ENCODE assay signal across 10 cellular contexts in the genomic region with DNA sequence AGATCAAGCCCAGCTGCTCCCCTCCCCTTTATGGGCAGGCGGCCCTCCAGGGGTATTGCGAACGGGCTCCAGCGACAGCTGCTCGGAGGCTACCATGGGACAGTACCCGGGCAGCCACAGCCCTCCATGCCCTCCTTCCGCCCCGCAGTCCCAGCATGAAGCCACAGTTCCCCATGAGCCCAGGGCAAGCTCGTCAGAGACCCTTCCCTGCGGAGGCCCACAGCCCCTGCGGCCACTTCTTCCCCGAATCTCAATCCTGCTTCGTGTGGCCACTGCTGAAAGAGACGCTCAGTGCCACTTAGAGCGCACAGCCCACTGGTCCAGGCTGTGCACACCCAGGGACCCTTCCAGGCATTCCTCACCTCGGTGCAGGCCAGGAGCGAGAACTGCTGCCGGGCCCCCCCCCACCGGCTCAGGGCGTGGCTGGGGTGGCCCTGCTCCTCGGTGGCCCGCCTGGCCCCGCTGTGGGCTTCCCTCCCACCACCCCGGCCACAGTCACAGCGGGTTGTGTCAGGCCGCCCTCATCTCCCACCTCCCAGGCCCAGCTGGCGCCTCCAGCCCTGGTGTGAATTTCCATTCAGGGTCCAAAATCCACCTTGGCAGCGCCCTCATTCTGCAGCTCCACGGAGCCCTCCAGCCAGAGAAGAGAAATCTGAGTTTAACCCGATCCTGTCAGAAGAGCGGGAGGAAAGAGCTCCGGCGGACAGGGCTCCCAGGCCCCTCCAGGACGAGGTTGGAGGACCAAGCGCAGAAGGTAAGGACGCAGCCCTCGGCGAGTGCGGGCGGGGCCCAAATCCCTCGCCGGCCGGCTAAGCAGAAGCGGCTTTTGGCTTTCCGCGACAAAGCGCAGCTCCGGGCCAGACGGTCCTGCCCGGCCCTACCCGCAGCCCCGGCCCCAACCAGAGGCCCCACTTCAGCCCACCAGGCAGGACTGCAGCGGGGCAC. TPM values are rescaled to one million over a fixed set of nuclear protein-coding genes. Genes with fewer than 3 reads are reported as not detected.
DNase-seq lines count a peak whose midpoint lies in the region; ATAC-seq, FAIRE-seq and TF ChIP-seq lines count a peak whose summit lies in the region.
"Had no signal": no experiment of that assay in that cellular context is flagged by ENCODE, and none has a peak within 500 bp of the region (broad histone marks: within the 10 kb centered on the region; RNA-seq: fewer than 3 reads in every experiment).

No MANE protein-coding gene starts in this region.

- 20 to 60% (median 39%) methylated on average over 48 to 53 of the region's 53 CpGs for WGBS in small intestine, 3 donors

- peak; percentile 60 for ATAC-seq in left lobe of liver

- in situ Hi-C loops in HAP-1 (cut with MboI; ENCODE audit: low sequenced_read_pairs) = no loop called here

- H3K27ac ChIP-seq in ascending aorta (peak overlapping the region; percentile 6), small intestine (ENCODE audit: low read depth in 1 of 2, low read length in 1 of 2) (no peak overlapping the region)

- intact Hi-C loops in ascending aorta (cut with DNase I) = no loop called here

- H3K9me3 ChIP-seq in ascending aorta (no peaks in the 10 kb centered on the region), small intestine (ENCODE audit: control insufficient read depth, low read depth) (no peaks in the 10 kb centered on the region), HAP-1 (no peaks in the 10 kb centered on the region)

- H3K4me3 ChIP-seq in ascending aorta (peak overlapping the region; percentile 20 to 52), small intestine (ENCODE audit: low read depth in 1 of 2, low read length in 2 of 2) (peak overlapping the region in 1 of 2 donors; percentile 34), HAP-1 (no peak overlapping the region)

- peaks cover 7 to 17% of the 10 kb centered on the region in 2 donors for H3K4me1 ChIP-seq in ascending aorta
- H3K4me1 ChIP-seq in small intestine (ENCODE audit: control insufficient read depth in 2 of 2, insufficient read depth in 1 of 2, low read depth in 1 of 2, low read length in 1 of 2) = peaks cover 1 to 2% of the 10 kb centered on the region in 2 donors
- H3K4me1 ChIP-seq in HAP-1 = no peaks in the 10 kb centered on the region

- no peak for TF ChIP-seq CTCF in ascending aorta (IDR thresholded peaks at IDR 0.05)

- DNase-seq in LHCN-M2 (ENCODE audit: low read depth) = peak; percentile 18
- DNase-seq in ascending aorta (ENCODE audit: low spot score in 2 of 2) = no peak
- peak; percentile 86 for DNase-seq in left lobe of liver (ENCODE audit: low spot score)
- peak; percentile 70 for DNase-seq in small intestine
- no peak for DNase-seq in HAP-1 (ENCODE audit: low spot score in 2 of 2)
- no peak for DNase-seq in activated T-cell treated with anti-CD3 and anti-CD28 coated beads, Interleukin-2, amount 50 U/mL, for 1 hour
- no peak for DNase-seq in activated CD4-positive, alpha-beta T cell treated with anti-CD3 and anti-CD28 coated beads, Interleukin-2, amount 50 U/mL, for 48 hours
- DNase-seq: CD4-positive, alpha-beta memory T cell; NCI-H1436 treated with DMSO at 0.1 percent for 48 hours had no signal

- FAIRE-seq in small intestine (lab: Jason Lieb, UNC) = no peak

- no peaks in the 10 kb centered on the region for H3K27me3 ChIP-seq in ascending aorta
- H3K27me3 ChIP-seq in small intestine (ENCODE audit: control insufficient read depth in 2 of 2, insufficient read depth in 2 of 2, low read length in 2 of 2) = no peaks in the 10 kb centered on the region
- H3K27me3 ChIP-seq in HAP-1 (ENCODE audit: low read depth) = no peaks in the 10 kb centered on the region

- H3K36me3 ChIP-seq in ascending aorta (no peaks in the 10 kb centered on the region), small intestine (ENCODE audit: control insufficient read depth in 2 of 2, insufficient read depth in 2 of 2, low read length in 2 of 2) (no peaks in the 10 kb centered on the region), HAP-1 (replicated peaks) (no peaks in the 10 kb centered on the region)

RNA-seq across cellular contexts. Expression of a gene that starts 12.1 kb away (rescaled TPM):
- total RNA-seq in LHCN-M2 (2014; rRNA removed) = 47.5 and 53.6 TPM in 2 replicates
- 24.1 TPM for polyA plus RNA-seq in LHCN-M2 (2012)
- total RNA-seq in ascending aorta = 55.6 TPM
- total RNA-seq in left lobe of liver = 16.4 TPM
- polyA plus RNA-seq in small intestine = 10 to 100 TPM in 1 of 3 donors, 1 to 10 TPM in 2; 1.6 to 27.1 (median 3.2) TPM

RNA-seq across cellular contexts. Expression of a gene that starts 12.9 kb away (rescaled TPM):
- total RNA-seq in LHCN-M2 (2014; rRNA removed) = 4.5 and 5.7 TPM in 2 replicates
- 1.9 TPM for polyA plus RNA-seq in LHCN-M2 (2012)
- total RNA-seq in ascending aorta = 5.4 TPM
- 6.8 TPM for total RNA-seq in left lobe of liver
- 1 to 10 TPM in 1 of 3 donors, under 1 TPM in 2; 0.45 to 1.2 (median 0.81) TPM for polyA plus RNA-seq in small intestine
- total RNA-seq: T-helper 2 cell treated with Interferon-gamma antibody and Interleukin-4, amounts not matched to agents 100 ng/mL and 5 ng/mL, for 36 hours had no signal
- polyA plus RNA-seq: CD4-positive, alpha-beta memory T cell had no signal

Comparison
In these comparisons a context has a peak if more than half of its experiments do, and no peak if none do; other contexts are left out.
1. DNase-seq: peak in LHCN-M2 (single experiment), left lobe of liver (single experiment) and small intestine (single experiment); none in ascending aorta (0 of 2), HAP-1 (0 of 2), activated T-cell treated with anti-CD3 and anti-CD28 coated beads, Interleukin-2, amount 50 U/mL, for 1 hour (single experiment) and activated CD4-positive, alpha-beta T cell treated with anti-CD3 and anti-CD28 coated beads, Interleukin-2, amount 50 U/mL, for 48 hours (0 of 2).
2. H3K27ac ChIP-seq: peak in ascending aorta (2 of 2); none in small intestine (0 of 2).